In genomic region chr1:85839459-85839858, GRCh38 we compare ENCODE assay signal across 32 cellular contexts.
"Had no signal": no experiment of that assay in that cellular context is flagged by ENCODE, and none has a peak within 500 bp of the region (broad histone marks: within the 10 kb centered on the region; RNA-seq: fewer than 3 reads in every experiment).

No MANE protein-coding gene starts in this region.

- H3K4me3 ChIP-seq: ascending aorta, cardiac muscle cell had no signal

- H3K36me3 ChIP-seq: ascending aorta, cardiac muscle cell, WERI-Rb-1 had no signal

- H3K27me3 ChIP-seq: ascending aorta, cardiac muscle cell had no signal

- FAIRE-seq: bronchial epithelial cell had no signal

- H3K4me1 ChIP-seq: ascending aorta had no signal

- H3K9me3 ChIP-seq: ascending aorta had no signal

- DNase-seq: activated CD4-positive, alpha-beta memory T cell treated with anti-CD3 and anti-CD28 coated beads, Interleukin-2, amount 10 ng/mL, durations not matched to agents 7 days and 5 days; activated CD4-positive, alpha-beta T cell treated with anti-CD3 and anti-CD28 coated beads for 1 hour; activated CD4-positive, alpha-beta T cell treated with anti-CD3 and anti-CD28 coated beads for 36 hours; activated CD4-positive, alpha-beta T cell treated with anti-CD3 and anti-CD28 coated beads for 48 hours; activated CD4-positive, alpha-beta T cell treated with anti-CD3 and anti-CD28 coated beads, Interleukin-2, amount 10 ng/mL, durations not matched to agents 7 days and 5 days; activated CD4-positive, alpha-beta T cell treated with anti-CD3 and anti-CD28 coated beads, Interleukin-2, amount 50 U/mL, for 48 hours; activated CD4-positive, CD25-positive, alpha-beta regulatory T cell; activated CD8-positive, alpha-beta memory T cell treated with anti-CD3 and anti-CD28 coated beads for 24 hours; activated CD8-positive, alpha-beta memory T cell treated with anti-CD3 and anti-CD28 coated beads, Interleukin-2, amount 10 ng/mL, durations not matched to agents 7 days and 5 days; activated CD8-positive, alpha-beta memory T cell treated with anti-CD3 and anti-CD28 coated beads, Interleukin-2, amount 50 U/mL, for 48 hours; activated CD8-positive, alpha-beta T cell treated with anti-CD3 and anti-CD28 coated beads, Interleukin-2, amount 10 ng/mL, durations not matched to agents 7 days and 5 days; activated effector memory CD4-positive, alpha-beta T cell treated with Interleukin-2 at 50 U/mL for 16 hours; activated gamma-delta T cell; activated naive CD4-positive, alpha-beta T cell treated with anti-CD3 and anti-CD28 coated beads, Interleukin-2, amount 10 ng/mL, durations not matched to agents 7 days and 5 days; activated naive CD4-positive, alpha-beta T cell treated with Interleukin-2 at 50 U/mL for 16 hours; activated naive CD8-positive, alpha-beta T cell treated with anti-CD3 and anti-CD28 coated beads, Interleukin-2, amount 10 ng/mL, durations not matched to agents 7 days and 5 days; activated naive CD8-positive, alpha-beta T cell treated with anti-CD3 and anti-CD28 coated beads, Interleukin-2, amount 50 U/mL, for 24 hours; activated T-cell treated with anti-CD3 and anti-CD28 coated beads, Interleukin-2, amount 50 U/mL, for 24 hours; activated T-cell treated with anti-CD3 and anti-CD28 coated beads, Interleukin-2, amount 50 U/mL, for 48 hours; amygdala; anterior cingulate cortex; caudate nucleus; cerebellar nuclear complex; T-helper 1 cell; T-helper 2 cell; T-helper 9 cell; WERI-Rb-1 had no signal

- H3K27ac ChIP-seq: ascending aorta, cardiac muscle cell, WERI-Rb-1 had no signal

- ATAC-seq: activated CD4-positive, alpha-beta T cell treated with anti-CD3 and anti-CD28 coated beads for 36 hours; activated CD4-positive, CD25-positive, alpha-beta regulatory T cell treated with anti-CD3 and anti-CD28 coated beads, Interleukin-2, amount 50 U/mL, for 24 hours; activated CD8-positive, alpha-beta memory T cell treated with anti-CD3 and anti-CD28 coated beads, Interleukin-2, amount 10 ng/mL, durations not matched to agents 7 days and 5 days; activated CD8-positive, alpha-beta T cell treated with anti-CD3 and anti-CD28 coated beads, Interleukin-2, amount 10 ng/mL, durations not matched to agents 7 days and 5 days; activated naive CD8-positive, alpha-beta T cell treated with anti-CD3 and anti-CD28 coated beads, Interleukin-2, amount 50 U/mL, for 24 hours; WTC11 had no signal
